Comparison of ENCODE assay signal across 8 cellular contexts in the genomic region with DNA sequence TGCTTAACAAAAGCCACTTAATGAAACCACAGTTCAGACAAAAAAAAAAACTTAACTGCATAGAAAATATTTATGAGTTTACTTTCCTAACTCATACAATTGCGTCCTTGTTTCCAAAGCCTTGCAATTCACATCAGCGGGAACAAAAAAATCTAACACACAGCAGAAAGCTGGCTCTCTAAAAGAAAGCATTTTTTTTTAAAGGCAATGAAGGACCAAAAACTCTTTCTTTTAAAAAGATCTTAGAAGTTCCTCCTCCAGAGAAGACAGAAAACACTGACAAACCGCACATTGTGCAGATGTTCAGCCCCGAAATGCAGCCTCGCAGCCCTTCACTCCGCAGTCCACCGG. TPM values are rescaled to one million over a fixed set of nuclear protein-coding genes. Genes with fewer than 3 reads are reported as not detected.
DNase-seq lines count a peak whose midpoint lies in the region; ATAC-seq and TF ChIP-seq lines count a peak whose summit lies in the region.

No MANE protein-coding gene starts in this region.

- WGBS in adrenal gland, 4 donors = 2 to 5% (median 4%) methylated on average over 7 of the region's 7 CpGs

- ATAC-seq in HG03432 (IDR thresholded peaks at IDR 0.05; ENCODE audit: unreplicated experiment) = no peak

- H3K4me1 ChIP-seq in Caco-2 (peaks cover 6% of the 10 kb centered on the region; the same call in 1 of the 2 replicates), fibroblast of lung (ENCODE audit: control insufficient read depth, extremely low read depth, insufficient read depth, low read length) (no peaks in the 10 kb centered on the region), parathyroid adenoma (no peaks in the 10 kb centered on the region), adrenal gland (replicated peaks in 1 of 2) (peaks cover 16 to 33% of the 10 kb centered on the region in 2 donors)

- H3K4me3 ChIP-seq in Caco-2 (ENCODE audit: low read depth, low read length) (peak overlapping the region; percentile 83), fibroblast of lung (replicated peaks in 1 of 4; ENCODE audit: control extremely low read depth in 1 of 4, insufficient read depth in 1 of 4, low read depth in 3 of 4, low read length in 4 of 4) (peak overlapping the region; percentile 66 to 99 (median 90)), parathyroid adenoma (ENCODE audit: low read depth, low read length) (peak overlapping the region; percentile 74), adrenal gland (peak overlapping the region in 2 of 4 donors; percentile 38 to 61)

- H3K27ac ChIP-seq in fibroblast of lung (ENCODE audit: insufficient read depth, low read length) (peak overlapping the region; percentile 96), parathyroid adenoma (no peak overlapping the region), adrenal gland (no peak overlapping the region)

- H3K9me3 Mint-ChIP-seq in Caco-2 (ENCODE audit: unreplicated experiment) = no peaks in the 10 kb centered on the region

- POLR2A ChIA-PET in Caco-2 (lab: Charles Lee) = interaction anchor here (1.5 kb wide), 1 partner anchor 53 kb away, joined by 7 read pairs; no protein-coding TSS in a partner anchor

- H3K36me3 ChIP-seq in Caco-2 (ENCODE audit: control insufficient read depth, insufficient read depth, low read length) (no peaks in the 10 kb centered on the region), fibroblast of lung (ENCODE audit: control insufficient read depth, insufficient read depth, low read length) (no peaks in the 10 kb centered on the region), parathyroid adenoma (ENCODE audit: control insufficient read depth, insufficient read depth, low read length) (no peaks in the 10 kb centered on the region), adrenal gland (replicated peaks in 1 of 2) (no peaks in the 10 kb centered on the region)

- H3K27ac Mint-ChIP-seq in Caco-2 (ENCODE audit: unreplicated experiment) = peak overlapping the region; percentile 82

- TF ChIP-seq POLR2A in adrenal gland (IDR thresholded peaks at IDR 0.05) = no peak

- H3K4me1 Mint-ChIP-seq in Caco-2 (ENCODE audit: low read depth, unreplicated experiment) = peaks cover 6% of the 10 kb centered on the region

- no peaks in the 10 kb centered on the region for H3K27me3 Mint-ChIP-seq in Caco-2 (ENCODE audit: insufficient read depth, unreplicated experiment)

- DNase-seq in Caco-2 = no peak
- DNase-seq in RPMI7951 (ENCODE audit: low read depth) = peak; percentile 47
- DNase-seq in fibroblast of lung (ENCODE audit: low read depth in 2 of 2) = peak in 1 of 2 donors; percentile 53
- no peak for DNase-seq in SHP77 treated with DMSO at 0.1 percent for 48 hours (lab: John Stamatoyannopoulos, UW)
- no peak for DNase-seq in dermis blood vessel endothelial cell
- no peak for DNase-seq in adrenal gland

- CTCF ChIA-PET in Caco-2 (lab: Charles Lee) = interaction anchor here (1.5 kb wide), 1 partner anchor 53 kb away, joined by 6 read pairs; no protein-coding TSS in a partner anchor

- no peaks in the 10 kb centered on the region for H4K20me1 ChIP-seq in fibroblast of lung (ENCODE audit: control insufficient read depth, extremely low read depth, insufficient read depth, low read length)

- H3K9ac ChIP-seq in fibroblast of lung (ENCODE audit: insufficient read depth, low read length) = peak overlapping the region; percentile 85
- no peak overlapping the region for H3K9ac ChIP-seq in parathyroid adenoma

- H3K27me3 ChIP-seq in Caco-2 (replicated peaks; ENCODE audit: control insufficient read depth, insufficient read depth, low read length) = no peaks in the 10 kb centered on the region
- H3K27me3 ChIP-seq in fibroblast of lung (ENCODE audit: control insufficient read depth, insufficient read depth, low read length) = no peaks in the 10 kb centered on the region
- no peaks in the 10 kb centered on the region for H3K27me3 ChIP-seq in parathyroid adenoma (ENCODE audit: control insufficient read depth, insufficient read depth, low read length)
- H3K27me3 ChIP-seq in adrenal gland = peaks cover 46% of the 10 kb centered on the region

- H2AFZ ChIP-seq in fibroblast of lung (ENCODE audit: low read length) (no peak overlapping the region), parathyroid adenoma (peak overlapping the region; percentile 46)

- intact Hi-C loops in Caco-2 (cut with micrococcal nuclease; ENCODE audit: unreplicated experiment) = loop anchor here (1.0 to 10.0 kb wide), 4 partner anchors 24 to 882 kb away; no protein-coding TSS in a partner anchor
- intact Hi-C loops in adrenal gland (cut with DNase I) = no loop called here

- H3K4me3 Mint-ChIP-seq in Caco-2 (ENCODE audit: unreplicated experiment) = peak overlapping the region; percentile 92

- H3K4me2 ChIP-seq in fibroblast of lung (ENCODE audit: extremely low read depth, insufficient read depth, low read length) = peak overlapping the region; percentile 88
- H3K4me2 ChIP-seq in parathyroid adenoma (ENCODE audit: low read length) = peak overlapping the region; percentile 50

- peaks cover 80% of the 10 kb centered on the region for H3K79me2 ChIP-seq in fibroblast of lung (ENCODE audit: control insufficient read depth, insufficient read depth, low read length)
- H3K79me2 ChIP-seq in parathyroid adenoma = no peaks in the 10 kb centered on the region

- TF ChIP-seq CTCF in Caco-2 (IDR thresholded peaks at IDR 0.05; ENCODE audit: insufficient read depth in 1 of 2, low read depth in 1 of 2, low read length in 1 of 2, severe bottlenecking in 1 of 2, unreplicated experiment in 1 of 2) = no peak
- no peak for TF ChIP-seq CTCF in fibroblast of lung (conservative IDR thresholded peaks at IDR 0.05 in 1 of 2, IDR thresholded peaks at IDR 0.05 in 1 of 2; ENCODE audit: low read depth in 1 of 2, low read length in 2 of 2)
- no peak for TF ChIP-seq CTCF in parathyroid adenoma (IDR thresholded peaks at IDR 0.05)
- TF ChIP-seq CTCF in adrenal gland (IDR thresholded peaks at IDR 0.05) = no peak

- BruUV-seq in Caco-2 (replicated peaks; lab: Mats Ljungman, UMichigan) = no TSS peak

- H3K9me3 ChIP-seq in Caco-2 (peaks cover 4% of the 10 kb centered on the region; the same call in 1 of the 2 replicates), fibroblast of lung (ENCODE audit: control insufficient read depth, insufficient read depth, low read depth, low read length) (no peaks in the 10 kb centered on the region), parathyroid adenoma (ENCODE audit: control insufficient read depth, low read length) (no peaks in the 10 kb centered on the region), adrenal gland (replicated peaks in 1 of 3) (no peaks in the 10 kb centered on the region)

- H3K36me3 Mint-ChIP-seq in Caco-2 (ENCODE audit: insufficient read depth, unreplicated experiment) = peaks cover 23% of the 10 kb centered on the region

RNA-seq across cellular contexts. Expression of gene FAT1, which starts 0.8 kb away (rescaled TPM):
- total RNA-seq in Caco-2 (2022) = 135 and 141 TPM in 2 replicates
- total RNA-seq in RPMI7951 (2014; rRNA removed; shearing (Covaris generic)) = 92.8 and 111 TPM in 2 replicates
- 408 and 729 TPM in 2 replicates for total RNA-seq in fibroblast of lung
- polyA plus RNA-seq in fibroblast of lung = 151 and 188 TPM in 2 replicates
- polyA plus RNA-seq in fibroblast of lung (2012) = 109 and 124 TPM in 2 replicates
- 1,250 and 1,562 TPM in 2 replicates for polyA minus RNA-seq in fibroblast of lung (ENCODE audit: low replicate concordance)
- 2.8 and 16.0 TPM in 2 replicates for total RNA-seq in dermis blood vessel endothelial cell
- 1 to 10 TPM in 7 of 8 donors, under 1 TPM in 1; 0.79 to 9.8 (median 5.2) TPM for total RNA-seq in adrenal gland
- polyA plus RNA-seq in adrenal gland = 1 to 10 TPM; 1.4 to 8.1 (median 7.1) TPM
